In genomic region chr10:48700493-48700892, GRCh38 we compare ENCODE assay signal across 17 cellular contexts. TPM values are rescaled to one million over a fixed set of nuclear protein-coding genes. Genes with fewer than 3 reads are reported as not detected.
"Had no signal": no experiment of that assay in that cellular context is flagged by ENCODE, and none has a peak within 500 bp of the region (broad histone marks: within the 10 kb centered on the region; RNA-seq: fewer than 3 reads in every experiment).

No MANE protein-coding gene starts in this region.

- H3K36me3 ChIP-seq: gastroesophageal sphincter, left ventricle myocardium inferior, pancreas had no signal

- H3K4me3 Mint-ChIP-seq: activated naive CD4-positive, alpha-beta T cell treated with anti-CD3 and anti-CD28 coated beads, Interleukin-2, amount 50 U/mL, for 24 hours had no signal

- H3K4me1 Mint-ChIP-seq: activated naive CD4-positive, alpha-beta T cell treated with anti-CD3 and anti-CD28 coated beads, Interleukin-2, amount 50 U/mL, for 24 hours had no signal

- DNase-seq: activated CD4-positive, alpha-beta T cell treated with anti-CD3 and anti-CD28 coated beads, Interleukin-2, amount 50 U/mL, for 1 hour; activated CD4-positive, CD25-positive, alpha-beta regulatory T cell; activated effector memory CD4-positive, alpha-beta T cell treated with Interleukin-2 at 50 U/mL for 16 hours; activated T-cell treated with anti-CD3 and anti-CD28 coated beads, Interleukin-2, amount 50 U/mL, for 1 hour; amniotic stem cell; body of pancreas; central memory CD4-positive, alpha-beta T cell; effector CD8-positive, alpha-beta T cell; left ventricle myocardium inferior; mesenchymal stem cell; pancreas; stimulated activated CD4-positive, alpha-beta T cell treated with anti-CD3 and anti-CD28 coated beads, Interleukin-4, amount 100 ng/mL, for 24 hours had no signal

- H3K27me3 Mint-ChIP-seq: activated naive CD4-positive, alpha-beta T cell treated with anti-CD3 and anti-CD28 coated beads, Interleukin-2, amount 50 U/mL, for 24 hours had no signal

- H3K4me1 ChIP-seq: body of pancreas, gastroesophageal sphincter, pancreas had no signal

- H3K27me3 ChIP-seq: pancreas had no signal

- H3K27ac ChIP-seq: body of pancreas, coronary artery, gastroesophageal sphincter, left ventricle myocardium inferior, pancreas had no signal

- H3K9me3 Mint-ChIP-seq: activated naive CD4-positive, alpha-beta T cell treated with anti-CD3 and anti-CD28 coated beads, Interleukin-2, amount 50 U/mL, for 24 hours had no signal

- H3K4me3 ChIP-seq: body of pancreas, coronary artery, gastroesophageal sphincter, left ventricle myocardium inferior, pancreas had no signal

- ATAC-seq: body of pancreas, gastroesophageal sphincter, pancreas had no signal

- H3K36me3 Mint-ChIP-seq: activated naive CD4-positive, alpha-beta T cell treated with anti-CD3 and anti-CD28 coated beads, Interleukin-2, amount 50 U/mL, for 24 hours had no signal

- H3K27ac Mint-ChIP-seq: activated naive CD4-positive, alpha-beta T cell treated with anti-CD3 and anti-CD28 coated beads, Interleukin-2, amount 50 U/mL, for 24 hours had no signal

- H3K9me3 ChIP-seq: body of pancreas, gastroesophageal sphincter, left ventricle myocardium inferior, pancreas had no signal

RNA-seq across cellular contexts. Expression of gene WDFY4, which starts 15.8 kb away (rescaled TPM):
- total RNA-seq: renal cortical epithelial cell had no signal
- polyA plus RNA-seq: neural cell had no signal
